Comparison of ENCODE assay signal across 26 cellular contexts in the genomic region with DNA sequence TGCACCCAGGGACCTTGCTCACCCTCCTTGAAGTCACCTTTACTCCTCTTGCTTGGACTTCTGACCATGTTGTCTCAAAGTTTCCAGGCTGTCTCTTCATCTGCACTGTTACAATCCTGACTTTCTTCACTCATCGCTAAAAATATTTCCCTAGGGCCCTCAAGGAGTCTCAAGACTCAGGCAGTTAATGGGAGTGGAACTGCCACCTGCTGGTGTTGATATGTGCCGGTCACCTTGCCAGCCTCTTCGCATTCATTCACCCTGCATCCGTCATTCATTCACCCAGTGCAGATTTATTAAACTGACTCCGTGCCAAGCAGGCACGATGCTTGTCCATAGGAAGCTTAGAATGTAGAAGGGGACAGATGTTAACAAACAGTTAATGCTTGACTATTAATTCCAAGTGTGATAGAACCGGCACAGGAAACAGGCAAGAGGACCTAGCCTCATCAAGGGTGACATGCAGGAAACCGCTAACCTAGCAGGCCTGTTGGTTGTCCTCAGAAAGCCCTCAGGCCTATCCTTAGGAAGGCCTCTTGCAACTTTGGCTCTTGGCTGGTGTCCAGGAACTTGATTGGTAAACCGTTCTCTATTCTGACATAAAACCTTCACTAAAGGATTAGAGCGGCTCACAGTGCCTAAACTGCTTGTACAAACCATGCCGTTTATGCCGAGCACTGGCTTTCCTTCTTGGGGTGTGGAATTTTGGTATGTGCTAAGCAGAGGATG.
A peak's percentile ranks its signal among the peaks of the same experiment; 100 is the strongest.
DNase-seq lines count a peak whose midpoint lies in the region; ATAC-seq, FAIRE-seq and TF ChIP-seq lines count a peak whose summit lies in the region.
"Had no signal": no experiment of that assay in that cellular context is flagged by ENCODE, and none has a peak within 500 bp of the region (broad histone marks: within the 10 kb centered on the region; RNA-seq: fewer than 3 reads in every experiment).

No MANE protein-coding gene starts in this region.

- no peak for DNase-seq in HCT116 (ENCODE audit: low read depth, low spot score)
- peak; percentile 97 for DNase-seq in NCI-H82 (lab: John Stamatoyannopoulos, UW)
- DNase-seq in bronchial epithelial cell (ENCODE audit: low read depth) = no peak
- DNase-seq in stomach = no peak
- no peak for DNase-seq in occipital lobe (lab: John Stamatoyannopoulos, UW)
- no peak for DNase-seq in upper lobe of right lung
- DNase-seq: activated CD4-positive, CD25-positive, alpha-beta regulatory T cell treated with anti-CD3 and anti-CD28 coated beads, Interleukin-2, amount 50 U/mL, for 72 hours; activated CD8-positive, alpha-beta T cell treated with anti-CD3 and anti-CD28 coated beads for 36 hours; activated T-cell treated with anti-CD3 and anti-CD28 coated beads for 4 hours; CD8-positive, alpha-beta T cell; dermis blood vessel endothelial cell; head of caudate nucleus; lower lobe of right lung; NCI-H1694; NCI-H526 treated with DMSO at 0.1 percent for 48 hours; psoas muscle; small intestine; stimulated activated CD4-positive, alpha-beta T cell treated with anti-CD3 and anti-CD28 coated beads, Interleukin-2, amount 100 ng/mL, for 24 hours; SW 1271 had no signal

- H3K27ac ChIP-seq in HCT116 (ENCODE audit: low read depth, low read length) (no peak overlapping the region), stomach (no peak overlapping the region), upper lobe of right lung (no peak overlapping the region)
- H3K27ac ChIP-seq: adrenal gland, lower lobe of right lung, psoas muscle, suprapubic skin, vagina had no signal

- RAD21 ChIA-PET in HCT116 (lab: Charles Lee; ENCODE audit: low non-redundant PET in 1 of 2, low total read pairs in 2 of 2, uncharacterized antibody in 2 of 2, unreplicated experiment in 2 of 2) = no interaction called here

- TF ChIP-seq POLR2A in HCT116 (IDR thresholded peaks at IDR 0.05; ENCODE audit: borderline replicate concordance, extremely low read depth, insufficient read depth, insufficient read length) (no peak), stomach (IDR thresholded peaks at IDR 0.05) (no peak)

- peak; percentile 9 for TF ChIP-seq EP300 in stomach (IDR thresholded peaks at IDR 0.05)

- no peaks in the 10 kb centered on the region for H4K20me1 ChIP-seq in HCT116 (ENCODE audit: insufficient read depth)

- H3K9me3 ChIP-seq in HCT116 (ENCODE audit: control insufficient read depth in 1 of 2, insufficient read depth in 1 of 2, low read depth in 1 of 2, low read length in 2 of 2) (no peaks in the 10 kb centered on the region), stomach (no peaks in the 10 kb centered on the region), upper lobe of right lung (no peaks in the 10 kb centered on the region)
- H3K9me3 ChIP-seq: adrenal gland, lower lobe of right lung, psoas muscle, suprapubic skin, vagina had no signal

- H3K27me3 ChIP-seq in HCT116 (ENCODE audit: insufficient read depth, low read length) = peaks cover 4% of the 10 kb centered on the region; the same call in 1 of the 2 replicates
- H3K27me3 ChIP-seq in bronchial epithelial cell (ENCODE audit: control insufficient read depth, insufficient read depth, low read length) = no peaks in the 10 kb centered on the region
- H3K27me3 ChIP-seq in stomach = no peaks in the 10 kb centered on the region
- H3K27me3 ChIP-seq in upper lobe of right lung = no peaks in the 10 kb centered on the region
- H3K27me3 ChIP-seq: adrenal gland, vagina had no signal

- FAIRE-seq in bronchial epithelial cell (lab: Jason Lieb, UNC) = peak; percentile 23
- FAIRE-seq: endothelial cell of umbilical vein, GM12878, small intestine had no signal

- ATAC-seq in HCT116 (no peak), upper lobe of right lung (no peak), GM19397 (IDR thresholded peaks at IDR 0.05; ENCODE audit: unreplicated experiment) (no peak)
- ATAC-seq: activated CD8-positive, alpha-beta T cell treated with anti-CD3 and anti-CD28 coated beads for 36 hours; CD8-positive, alpha-beta T cell; GM12878; lower lobe of right lung; stimulated activated effector memory CD8-positive, alpha-beta T cell treated with anti-CD3 and anti-CD28 coated beads, Interleukin-12 subunit alpha, Interleukin-12 subunit beta, amount 100 ng/mL, for 72 hours had no signal

- no peaks in the 10 kb centered on the region for H3K9me2 ChIP-seq in HCT116 (ENCODE audit: insufficient read depth)

- TF ChIP-seq RAD21 in HCT116 (IDR thresholded peaks at IDR 0.05; ENCODE audit: low read depth) = peak; percentile 17; the same call in 1 of the 2 replicates

- POLR2A ChIA-PET in HCT116 (lab: Charles Lee) = no interaction called here

- H3K9ac ChIP-seq in HCT116 (ENCODE audit: low read length) = no peak overlapping the region

- H3K4me1 ChIP-seq in HCT116 (ENCODE audit: control insufficient read depth in 1 of 2, insufficient read depth in 2 of 2, low read length in 2 of 2) (no peaks in the 10 kb centered on the region), stomach (peaks cover 0 to 8% (median 0%) of the 10 kb centered on the region in 4 donors), upper lobe of right lung (no peaks in the 10 kb centered on the region)
- H3K4me1 ChIP-seq: adrenal gland, lower lobe of right lung, psoas muscle, suprapubic skin, vagina had no signal

- H3K4me3 ChIP-seq in HCT116 (replicated peaks in 1 of 2; ENCODE audit: low read depth in 1 of 2, low read length in 2 of 2) (no peak overlapping the region), bronchial epithelial cell (ENCODE audit: low read depth, low read length) (no peak overlapping the region), stomach (no peak overlapping the region), upper lobe of right lung (no peak overlapping the region)
- H3K4me3 ChIP-seq: adrenal gland, GM12878, lower lobe of right lung, psoas muscle, suprapubic skin, vagina had no signal

- intact Hi-C loops in HCT116 (cut with micrococcal nuclease) = no loop called here
- intact Hi-C loops in stomach (cut with DNase I; ENCODE audit: low total_unique reads) = no loop called here
- intact Hi-C loops in upper lobe of right lung (cut with DNase I) = no loop called here

- no peaks in the 10 kb centered on the region for H3K79me2 ChIP-seq in HCT116 (ENCODE audit: insufficient read depth, low read length)

- H2AFZ ChIP-seq in HCT116 (ENCODE audit: low read depth, low read length, poor library complexity, severe bottlenecking) = no peak overlapping the region

- BruUV-seq in HCT116 (replicated peaks; lab: Mats Ljungman, UMichigan) = no TSS peak

- H3K36me3 ChIP-seq in HCT116 (ENCODE audit: control insufficient read depth in 1 of 2, insufficient read depth in 2 of 2, low read length in 2 of 2) (no peaks in the 10 kb centered on the region), bronchial epithelial cell (ENCODE audit: control insufficient read depth, insufficient read depth, low read length) (no peaks in the 10 kb centered on the region), stomach (no peaks in the 10 kb centered on the region), upper lobe of right lung (no peaks in the 10 kb centered on the region)
- H3K36me3 ChIP-seq: adrenal gland, lower lobe of right lung, suprapubic skin, vagina had no signal

- CTCF ChIA-PET in HCT116 (lab: Charles Lee) = interaction anchor here (1.5 kb wide), 1 partner anchor 10 kb away, joined by 3 read pairs; no protein-coding TSS in a partner anchor

- WGBS in stomach, 5 donors = 36 to 57% (median 51%) methylated on average over 12 of the region's 12 CpGs

- H3K4me2 ChIP-seq in HCT116 (ENCODE audit: low read length) = no peak overlapping the region

- TF ChIP-seq CTCF in HCT116 (IDR thresholded peaks at IDR 0.05 in 2 of 3, conservative IDR thresholded peaks at IDR 0.05 in 1 of 3; ENCODE audit: borderline replicate concordance in 1 of 3, insufficient read depth in 1 of 3, low read depth in 2 of 3, low read length in 2 of 3) (peak in 2 of 3 experiments; percentile 7 to 9; a peak in 1 of 6 replicates), bronchial epithelial cell (IDR thresholded peaks at IDR 0.05; ENCODE audit: insufficient read depth, low read length, severe bottlenecking) (no peak), stomach (IDR thresholded peaks at IDR 0.05) (no peak), upper lobe of right lung (IDR thresholded peaks at IDR 0.05) (no peak)

TF ChIP-seq in HCT116, 20 proteins besides CTCF, POLR2A, EP300 and RAD21:
- TF ChIP-seq ZFX (IDR thresholded peaks at IDR 0.05) = no peak
TF ChIP-seq in HCT116: peak in this region for 0.

Comparison
In these comparisons a context has a peak if more than half of its experiments do, and no peak if none do; other contexts are left out.
1. CTCF ChIP-seq: peak in HCT116 (2 of 3); none in bronchial epithelial cell (single experiment), stomach (0 of 7) and upper lobe of right lung (single experiment).